Comparison of ENCODE assay signal across 28 cellular contexts in genomic region chr4:52299120-52299519, GRCh38.
A peak's percentile ranks its signal among the peaks of the same experiment; 100 is the strongest.
DNase-seq lines count a peak whose midpoint lies in the region; ATAC-seq, FAIRE-seq and TF ChIP-seq lines count a peak whose summit lies in the region.
"Had no signal": no experiment of that assay in that cellular context is flagged by ENCODE, and none has a peak within 500 bp of the region (broad histone marks: within the 10 kb centered on the region; RNA-seq: fewer than 3 reads in every experiment).

No MANE protein-coding gene starts in this region.

- H3K27me3 ChIP-seq in GM23248 (replicated peaks; ENCODE audit: insufficient read depth), result no peaks in the 10 kb centered on the region
- no peaks in the 10 kb centered on the region for H3K27me3 ChIP-seq in mammary epithelial cell (ENCODE audit: insufficient read depth, low read length)
- H3K27me3 ChIP-seq in keratinocyte (ENCODE audit: control insufficient read depth, extremely low read depth, insufficient read depth, low read length), result no peaks in the 10 kb centered on the region

- H3K9me3 ChIP-seq in GM23248 (ENCODE audit: low read depth), result no peaks in the 10 kb centered on the region
- H3K9me3 ChIP-seq in mammary epithelial cell (replicated peaks; ENCODE audit: insufficient read depth, low read length), result no peaks in the 10 kb centered on the region
- no peaks in the 10 kb centered on the region for H3K9me3 ChIP-seq in keratinocyte (ENCODE audit: control insufficient read depth, low read depth, low read length)
- H3K9me3 ChIP-seq: Caco-2 had no signal

- H3K4me1 ChIP-seq in GM23248 (ENCODE audit: insufficient read depth) (no peaks in the 10 kb centered on the region), mammary epithelial cell (ENCODE audit: insufficient read depth, low read length) (peaks cover 12% of the 10 kb centered on the region), keratinocyte (ENCODE audit: control insufficient read depth, extremely low read depth, insufficient read depth, low read length) (peaks cover 9% of the 10 kb centered on the region)
- H3K4me1 ChIP-seq: Caco-2 had no signal

- H3K9me2 ChIP-seq in GM23248 (ENCODE audit: insufficient read depth), result no peaks in the 10 kb centered on the region

- no peak for TF ChIP-seq CTCF in mammary epithelial cell (conservative IDR thresholded peaks at IDR 0.05 in 1 of 2, IDR thresholded peaks at IDR 0.05 in 1 of 2; ENCODE audit: extremely low read depth in 1 of 2, insufficient read depth in 1 of 2, low read depth in 1 of 2, low read length in 2 of 2)
- TF ChIP-seq CTCF in keratinocyte (optimal IDR thresholded peaks at IDR 0.05 in 1 of 3, IDR thresholded peaks at IDR 0.05 in 1 of 3, conservative IDR thresholded peaks at IDR 0.05 in 1 of 3; ENCODE audit: extremely low read depth in 1 of 3, insufficient read depth in 2 of 3, low read length in 3 of 3), result no peak

- no peaks in the 10 kb centered on the region for H3F3A ChIP-seq in GM23248 (ENCODE audit: insufficient read depth)

- CTCF ChIA-PET in mammary epithelial cell (lab: Charles Lee; ENCODE audit: low non-redundant PET), result no interaction called here

- no peaks in the 10 kb centered on the region for H3K36me3 ChIP-seq in GM23248 (ENCODE audit: low read depth)
- no peaks in the 10 kb centered on the region for H3K36me3 ChIP-seq in mammary epithelial cell (ENCODE audit: insufficient read depth, low read length)
- H3K36me3 ChIP-seq in keratinocyte (ENCODE audit: control insufficient read depth in 2 of 2, extremely low read depth in 1 of 2, insufficient read depth in 2 of 2, low read length in 2 of 2), result no peaks in the 10 kb centered on the region

- FAIRE-seq in keratinocyte (lab: Jason Lieb, UNC), result peak; percentile 20

- no peaks in the 10 kb centered on the region for H3K79me2 ChIP-seq in GM23248 (ENCODE audit: insufficient read depth)
- H3K79me2 ChIP-seq in mammary epithelial cell (ENCODE audit: insufficient read depth, low read length), result no peaks in the 10 kb centered on the region
- H3K79me2 ChIP-seq in keratinocyte (ENCODE audit: control insufficient read depth, insufficient read depth, low read length), result no peaks in the 10 kb centered on the region

- 5 to 6% methylated on average over 7 of the region's 7 CpGs for WGBS in GM23248 (ENCODE audit: low coverage in 1 of 2, low lambda C conversion rate in 2 of 2, missing lambda C conversion rate in 2 of 2), 2 experiments
- WGBS in mammary epithelial cell (ENCODE audit: low coverage, missing lambda C conversion rate), result 62% methylated on average over 7 of the region's 7 CpGs

- H3K27ac ChIP-seq in GM23248, result no peak overlapping the region
- H3K27ac ChIP-seq in mammary epithelial cell (ENCODE audit: insufficient read depth, low read depth, low read length), result no peak overlapping the region
- no peak overlapping the region for H3K27ac ChIP-seq in keratinocyte (ENCODE audit: control insufficient read depth, insufficient read depth, low read length)
- H3K27ac ChIP-seq: C4-2B, PC-9, VCaP had no signal

- H3K9ac ChIP-seq in GM23248, result no peak overlapping the region
- no peak overlapping the region for H3K9ac ChIP-seq in mammary epithelial cell (ENCODE audit: insufficient read depth, low read length)
- H3K9ac ChIP-seq in keratinocyte (ENCODE audit: control insufficient read depth, extremely low read depth, insufficient read depth, low read length), result no peak overlapping the region

- H2AFZ ChIP-seq in GM23248, result peak overlapping the region; percentile 29
- H2AFZ ChIP-seq in mammary epithelial cell (ENCODE audit: low read depth, low read length), result peak overlapping the region; percentile 62
- H2AFZ ChIP-seq in keratinocyte (ENCODE audit: control insufficient read depth, low read length), result peak overlapping the region; percentile 65
- H2AFZ ChIP-seq: PC-9 had no signal

- in situ Hi-C loops in GM23248 (cut with MboI), result no loop called here
- in situ Hi-C loops in mammary epithelial cell (cut with MboI; ENCODE audit: low sequenced_read_pairs in 2 of 2), result no loop called here

- intact Hi-C loops in mammary epithelial cell (cut with micrococcal nuclease), result no loop called here
- intact Hi-C loops in left colon (cut with DNase I, micrococcal nuclease), result no loop called here

- 0 out of 2 replicates have a peak overlapping the region, but pooled peaks have one; percentile 4 for H3K4me3 ChIP-seq in GM23248
- H3K4me3 ChIP-seq in mammary epithelial cell (replicated peaks in 1 of 3; ENCODE audit: insufficient read depth in 1 of 3, low read depth in 2 of 3, low read length in 3 of 3), result no peak overlapping the region
- H3K4me3 ChIP-seq in keratinocyte (ENCODE audit: control insufficient read depth in 2 of 3, extremely low read depth in 1 of 3, insufficient read depth in 2 of 3, low read depth in 1 of 3, low read length in 3 of 3), result no peak overlapping the region
- H3K4me3 ChIP-seq: PC-9 had no signal

- no peaks in the 10 kb centered on the region for H4K20me1 ChIP-seq in GM23248 (ENCODE audit: insufficient read depth)
- H4K20me1 ChIP-seq in mammary epithelial cell (ENCODE audit: insufficient read depth, low read length), result no peaks in the 10 kb centered on the region
- no peaks in the 10 kb centered on the region for H4K20me1 ChIP-seq in keratinocyte (ENCODE audit: control insufficient read depth, extremely low read depth, insufficient read depth, low read length)

- no peak for ATAC-seq in left colon
- no peak for ATAC-seq in activated CD4-positive, CD25-positive, alpha-beta regulatory T cell treated with anti-CD3 and anti-CD28 coated beads, Interleukin-2, amount 50 U/mL, for 24 hours
- ATAC-seq in HG02759 (IDR thresholded peaks at IDR 0.05; ENCODE audit: unreplicated experiment), result no peak
- ATAC-seq: sciatic nerve; stimulated activated effector memory CD8-positive, alpha-beta T cell treated with anti-CD3 and anti-CD28 coated beads, Interleukin-12 subunit alpha, Interleukin-12 subunit beta, amount 100 ng/mL, for 72 hours had no signal

- DNase-seq in AG20443 (ENCODE audit: low spot score) (peak; percentile 25), GM23248 (peak; percentile 45), mammary epithelial cell (peak; percentile 61), keratinocyte (ENCODE audit: low read depth, low spot score) (no peak), left colon (no peak), SK-N-DZ (ENCODE audit: low spot score) (no peak)
- DNase-seq: activated CD4-positive, alpha-beta T cell treated with anti-CD3 and anti-CD28 coated beads for 48 hours; activated CD8-positive, alpha-beta memory T cell treated with anti-CD3 and anti-CD28 coated beads for 24 hours; activated gamma-delta T cell; activated naive CD8-positive, alpha-beta T cell treated with anti-CD3 and anti-CD28 coated beads, Interleukin-2, amount 10 ng/mL, durations not matched to agents 7 days and 5 days; activated T-cell treated with anti-CD3 and anti-CD28 coated beads, Interleukin-2, amount 50 U/mL, for 1 hour; Caco-2; DMS79 treated with DMSO at 0.1 percent for 48 hours; GOT3; head of caudate nucleus; IMR-90; NCI-H1092; NCI-H2029; PC-9; posterior cingulate gyrus; SHP77; stimulated activated CD4-positive, alpha-beta T cell treated with anti-CD3 and anti-CD28 coated beads, Interleukin-4, amount 100 ng/mL, for 24 hours had no signal

- BruUV-seq in mammary epithelial cell (replicated peaks; lab: Mats Ljungman, UMichigan), result no TSS peak

- peak overlapping the region; percentile 17 for H3K4me2 ChIP-seq in GM23248 (ENCODE audit: unreplicated experiment)
- H3K4me2 ChIP-seq in mammary epithelial cell (ENCODE audit: insufficient read depth, low read depth, low read length), result peak overlapping the region; percentile 62
- peak overlapping the region; percentile 31 for H3K4me2 ChIP-seq in keratinocyte (ENCODE audit: control insufficient read depth, extremely low read depth, insufficient read depth, low read depth, low read length)
- H3K4me2 ChIP-seq: PC-9 had no signal

- H3K9me1 ChIP-seq in keratinocyte (ENCODE audit: control insufficient read depth, extremely low read depth, insufficient read depth, low read length), result no peaks in the 10 kb centered on the region

- dilution Hi-C loops in mammary epithelial cell (cut with HindIII; ENCODE audit: low sequenced_read_pairs) (no loop called here), keratinocyte (cut with MboI; ENCODE audit: extremely low pct_ligation_motif_present, low sequenced_read_pairs) (no loop called here)

Comparison
In these comparisons a context has a peak if more than half of its experiments do, and no peak if none do; other contexts are left out.
1. DNase-seq: peak in AG20443 (single experiment), GM23248 (single experiment) and mammary epithelial cell (single experiment); none in keratinocyte (single experiment), left colon (0 of 2) and SK-N-DZ (single experiment).
2. Peak in every context shown above with its lines, with median percentiles within 50 percentile points of each other: H2AFZ ChIP-seq and H3K4me2 ChIP-seq.